In the genomic region with DNA sequence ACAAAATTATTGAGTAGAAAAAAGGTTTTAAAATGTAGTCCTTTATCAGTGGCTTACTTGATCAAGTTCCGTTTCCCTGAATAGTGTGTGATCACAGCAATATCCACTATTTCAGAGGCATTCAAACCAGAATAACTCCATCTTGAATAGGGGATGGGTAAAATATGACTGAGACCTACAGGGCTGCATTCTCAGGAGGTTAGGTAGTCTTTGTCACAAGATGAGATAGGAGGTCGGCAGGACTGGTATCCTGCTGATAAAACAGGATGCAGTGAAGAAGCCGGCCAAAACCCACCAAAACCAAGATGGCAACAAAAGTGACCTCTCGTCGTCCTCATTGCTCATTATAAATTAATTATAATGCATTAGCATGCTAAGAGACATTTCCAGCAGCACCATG, we compare ENCODE assay signal across 41 cellular contexts. TPM values are rescaled to one million over a fixed set of nuclear protein-coding genes. Genes with fewer than 3 reads are reported as not detected.
"Had no signal": no experiment of that assay in that cellular context is flagged by ENCODE, and none has a peak within 500 bp of the region (broad histone marks: within the 10 kb centered on the region; RNA-seq: fewer than 3 reads in every experiment).

No MANE protein-coding gene starts in this region.

- H3K36me3 ChIP-seq: adrenal gland, ascending aorta, brain microvascular endothelial cell, breast epithelium, cardiac muscle cell had no signal

- H3K27ac Mint-ChIP-seq: activated naive CD4-positive, alpha-beta T cell treated with anti-CD3 and anti-CD28 coated beads for 36 hours; activated naive CD4-positive, alpha-beta T cell treated with anti-CD3 and anti-CD28 coated beads, Interleukin-2, amount 10 ng/mL, durations not matched to agents 7 days and 5 days; activated naive CD4-positive, alpha-beta T cell treated with anti-CD3 and anti-CD28 coated beads, Interleukin-2, amount 50 U/mL, for 24 hours; activated naive CD4-positive, alpha-beta T cell treated with anti-CD3 and anti-CD28 coated beads, Interleukin-2, amount 50 U/mL, for 72 hours; activated naive CD8-positive, alpha-beta T cell; activated naive CD8-positive, alpha-beta T cell treated with anti-CD3 and anti-CD28 coated beads for 36 hours; activated naive CD8-positive, alpha-beta T cell treated with anti-CD3 and anti-CD28 coated beads, Interleukin-2, amount 10 ng/mL, durations not matched to agents 7 days and 5 days; activated naive CD8-positive, alpha-beta T cell treated with anti-CD3 and anti-CD28 coated beads, Interleukin-2, amount 50 U/mL, for 24 hours; activated T-cell treated with anti-CD3 and anti-CD28 coated beads, Interleukin-2, amount 50 U/mL, for 24 hours; activated T-cell treated with anti-CD3 and anti-CD28 coated beads, Interleukin-2, amount 50 U/mL, for 72 hours; activated T-helper 1 cell treated with anti-CD3 and anti-CD28 coated beads, Interleukin-12 subunit alpha, Interleukin-12 subunit beta, Interleukin-2, Interleukin-4 antibody, amounts not matched to agents 30 ng/mL and 10 ng/mL and 1 ng/mL, durations not matched to agents 14 hours and 24 hours and 36 hours; activated T-helper 17 cell treated with anti-CD3 and anti-CD28 coated beads, Interleukin-2, amount 50 U/mL, for 72 hours; activated T-helper 2 cell treated with anti-CD3 and anti-CD28 coated beads, Interferon-gamma antibody, Interleukin-2, Interleukin-4, amounts not matched to agents 10 μg/mL and 5 μg/mL and 100 μg/mL, durations not matched to agents 14 hours and 24 hours and 36 hours; brain had no signal

- H3K4me3 ChIP-seq: adrenal gland, ascending aorta, body of pancreas, breast epithelium, cardiac muscle cell had no signal

- H3K27me3 ChIP-seq: ascending aorta, body of pancreas, brain microvascular endothelial cell, cardiac muscle cell had no signal

- H3K9me3 Mint-ChIP-seq: activated naive CD4-positive, alpha-beta T cell treated with anti-CD3 and anti-CD28 coated beads for 36 hours; activated naive CD4-positive, alpha-beta T cell treated with anti-CD3 and anti-CD28 coated beads, Interleukin-2, amount 10 ng/mL, durations not matched to agents 7 days and 5 days; activated naive CD4-positive, alpha-beta T cell treated with anti-CD3 and anti-CD28 coated beads, Interleukin-2, amount 50 U/mL, for 24 hours; activated naive CD4-positive, alpha-beta T cell treated with anti-CD3 and anti-CD28 coated beads, Interleukin-2, amount 50 U/mL, for 72 hours; activated naive CD8-positive, alpha-beta T cell treated with anti-CD3 and anti-CD28 coated beads for 36 hours; activated naive CD8-positive, alpha-beta T cell treated with anti-CD3 and anti-CD28 coated beads, Interleukin-2, amount 10 ng/mL, durations not matched to agents 7 days and 5 days; activated naive CD8-positive, alpha-beta T cell treated with anti-CD3 and anti-CD28 coated beads, Interleukin-2, amount 50 U/mL, for 24 hours; activated T-cell treated with anti-CD3 and anti-CD28 coated beads, Interleukin-2, amount 50 U/mL, for 24 hours; activated T-cell treated with anti-CD3 and anti-CD28 coated beads, Interleukin-2, amount 50 U/mL, for 4 hours; activated T-cell treated with anti-CD3 and anti-CD28 coated beads, Interleukin-2, amount 50 U/mL, for 72 hours; activated T-helper 1 cell treated with anti-CD3 and anti-CD28 coated beads, Interleukin-12 subunit alpha, Interleukin-12 subunit beta, Interleukin-2, Interleukin-4 antibody, amounts not matched to agents 30 ng/mL and 10 ng/mL and 1 ng/mL, durations not matched to agents 14 hours and 24 hours and 36 hours; activated T-helper 17 cell treated with anti-CD3 and anti-CD28 coated beads, Interleukin-2, amount 50 U/mL, for 72 hours; activated T-helper 2 cell treated with anti-CD3 and anti-CD28 coated beads, Interferon-gamma antibody, Interleukin-2, Interleukin-4, amounts not matched to agents 10 μg/mL and 5 μg/mL and 100 μg/mL, durations not matched to agents 14 hours and 24 hours and 36 hours; brain; central memory CD8-positive, alpha-beta T cell had no signal

- H3K4me3 Mint-ChIP-seq: activated naive CD4-positive, alpha-beta T cell treated with anti-CD3 and anti-CD28 coated beads for 36 hours; activated naive CD4-positive, alpha-beta T cell treated with anti-CD3 and anti-CD28 coated beads, Interleukin-2, amount 10 ng/mL, durations not matched to agents 7 days and 5 days; activated naive CD4-positive, alpha-beta T cell treated with anti-CD3 and anti-CD28 coated beads, Interleukin-2, amount 50 U/mL, for 24 hours; activated naive CD8-positive, alpha-beta T cell; activated naive CD8-positive, alpha-beta T cell treated with anti-CD3 and anti-CD28 coated beads for 36 hours; activated naive CD8-positive, alpha-beta T cell treated with anti-CD3 and anti-CD28 coated beads, Interleukin-2, amount 10 ng/mL, durations not matched to agents 7 days and 5 days; activated naive CD8-positive, alpha-beta T cell treated with anti-CD3 and anti-CD28 coated beads, Interleukin-2, amount 50 U/mL, for 24 hours; activated T-cell treated with anti-CD3 and anti-CD28 coated beads, Interleukin-2, amount 50 U/mL, for 24 hours; activated T-cell treated with anti-CD3 and anti-CD28 coated beads, Interleukin-2, amount 50 U/mL, for 4 hours; activated T-cell treated with anti-CD3 and anti-CD28 coated beads, Interleukin-2, amount 50 U/mL, for 72 hours; activated T-helper 1 cell treated with anti-CD3 and anti-CD28 coated beads, Interleukin-12 subunit alpha, Interleukin-12 subunit beta, Interleukin-2, Interleukin-4 antibody, amounts not matched to agents 30 ng/mL and 10 ng/mL and 1 ng/mL, durations not matched to agents 14 hours and 24 hours and 36 hours; activated T-helper 17 cell treated with anti-CD3 and anti-CD28 coated beads, Interleukin-2, amount 50 U/mL, for 72 hours; brain; central memory CD8-positive, alpha-beta T cell had no signal

- DNase-seq: activated effector memory CD4-positive, alpha-beta T cell treated with anti-CD3 and anti-CD28 coated beads, Interleukin-2, amount 50 U/mL, for 16 hours; activated effector memory CD4-positive, alpha-beta T cell treated with Interleukin-2 at 50 U/mL for 16 hours; activated gamma-delta T cell; activated gamma-delta T cell treated with Interleukin-2 at 50 U/mL for 16 hours; activated naive CD4-positive, alpha-beta T cell; activated naive CD4-positive, alpha-beta T cell treated with anti-CD3 and anti-CD28 coated beads for 36 hours; activated naive CD4-positive, alpha-beta T cell treated with anti-CD3 and anti-CD28 coated beads, Interleukin-2, amount 10 ng/mL, durations not matched to agents 7 days and 5 days; activated naive CD4-positive, alpha-beta T cell treated with anti-CD3 and anti-CD28 coated beads, Interleukin-2, amount 50 U/mL, for 16 hours; activated naive CD4-positive, alpha-beta T cell treated with Interleukin-2 at 50 U/mL for 16 hours; activated naive CD8-positive, alpha-beta T cell treated with anti-CD3 and anti-CD28 coated beads for 36 hours; activated naive CD8-positive, alpha-beta T cell treated with anti-CD3 and anti-CD28 coated beads, Interleukin-2, amount 10 ng/mL, durations not matched to agents 7 days and 5 days; activated naive CD8-positive, alpha-beta T cell treated with anti-CD3 and anti-CD28 coated beads, Interleukin-2, amount 50 U/mL, for 24 hours; activated T-cell treated with anti-CD3 and anti-CD28 coated beads, Interleukin-2, amount 50 U/mL, for 1 hour; activated T-cell treated with anti-CD3 and anti-CD28 coated beads, Interleukin-2, amount 50 U/mL, for 24 hours; activated T-cell treated with anti-CD3 and anti-CD28 coated beads, Interleukin-2, amount 50 U/mL, for 4 hours; activated T-cell treated with anti-CD3 and anti-CD28 coated beads, Interleukin-2, amount 50 U/mL, for 48 hours; activated T-cell treated with anti-CD3 and anti-CD28 coated beads, Interleukin-2, amount 50 U/mL, for 72 hours; adrenal gland; amniotic stem cell; amygdala; anterior cingulate cortex; aorta; body of pancreas; brain microvascular endothelial cell; caudate nucleus; central memory CD4-positive, alpha-beta T cell; cerebellar nuclear complex had no signal

- H3K27me3 Mint-ChIP-seq: activated naive CD4-positive, alpha-beta T cell treated with anti-CD3 and anti-CD28 coated beads, Interleukin-2, amount 10 ng/mL, durations not matched to agents 7 days and 5 days; brain had no signal

- H3K4me1 Mint-ChIP-seq: activated naive CD4-positive, alpha-beta T cell treated with anti-CD3 and anti-CD28 coated beads, Interleukin-2, amount 10 ng/mL, durations not matched to agents 7 days and 5 days; activated naive CD4-positive, alpha-beta T cell treated with anti-CD3 and anti-CD28 coated beads, Interleukin-2, amount 50 U/mL, for 24 hours; activated T-helper 17 cell treated with anti-CD3 and anti-CD28 coated beads, Interleukin-2, amount 50 U/mL, for 72 hours; central memory CD8-positive, alpha-beta T cell had no signal

- ATAC-seq: activated naive CD4-positive, alpha-beta T cell treated with anti-CD3 and anti-CD28 coated beads, Interleukin-2, amount 50 U/mL, for 72 hours; activated naive CD8-positive, alpha-beta T cell treated with anti-CD3 and anti-CD28 coated beads, Interleukin-2, amount 50 U/mL, for 24 hours; activated T-cell treated with anti-CD3 and anti-CD28 coated beads, Interleukin-2, amount 50 U/mL, for 4 hours; activated T-cell treated with anti-CD3 and anti-CD28 coated beads, Interleukin-2, amount 50 U/mL, for 72 hours; activated T-helper 17 cell treated with anti-CD3 and anti-CD28 coated beads, Interleukin-2, amount 50 U/mL, for 72 hours; body of pancreas had no signal

- H3K27ac ChIP-seq: adrenal gland, ascending aorta, body of pancreas, brain microvascular endothelial cell, breast epithelium, cardiac muscle cell had no signal

- H3K4me1 ChIP-seq: adrenal gland, ascending aorta, body of pancreas, breast epithelium had no signal

- H3K36me3 Mint-ChIP-seq: activated naive CD4-positive, alpha-beta T cell treated with anti-CD3 and anti-CD28 coated beads, Interleukin-2, amount 10 ng/mL, durations not matched to agents 7 days and 5 days; activated naive CD4-positive, alpha-beta T cell treated with anti-CD3 and anti-CD28 coated beads, Interleukin-2, amount 50 U/mL, for 24 hours; activated naive CD4-positive, alpha-beta T cell treated with anti-CD3 and anti-CD28 coated beads, Interleukin-2, amount 50 U/mL, for 72 hours; activated naive CD8-positive, alpha-beta T cell; activated naive CD8-positive, alpha-beta T cell treated with anti-CD3 and anti-CD28 coated beads for 36 hours; activated naive CD8-positive, alpha-beta T cell treated with anti-CD3 and anti-CD28 coated beads, Interleukin-2, amount 10 ng/mL, durations not matched to agents 7 days and 5 days; brain had no signal

- H3K9me3 ChIP-seq: adrenal gland, ascending aorta, body of pancreas, breast epithelium had no signal

RNA-seq across cellular contexts. Expression of a gene that starts 24.7 kb away (rescaled TPM):
- total RNA-seq: activated T-helper 1 cell treated with anti-CD3 and anti-CD28 coated beads, Interleukin-12 subunit alpha, Interleukin-12 subunit beta, Interleukin-2, Interleukin-4 antibody, amounts not matched to agents 30 ng/mL and 10 ng/mL and 1 ng/mL, durations not matched to agents 14 hours and 24 hours and 36 hours; activated T-helper 17 cell treated with anti-CD3 and anti-CD28 coated beads, Interleukin-2, amount 50 U/mL, for 72 hours; activated T-helper 2 cell treated with anti-CD3 and anti-CD28 coated beads, Interferon-gamma antibody, Interleukin-2, Interleukin-4, amounts not matched to agents 10 μg/mL and 5 μg/mL and 100 μg/mL, durations not matched to agents 14 hours and 24 hours and 36 hours had no signal

RNA-seq across cellular contexts. Expression of a gene that starts 27.2 kb away (rescaled TPM):
- total RNA-seq: activated naive CD4-positive, alpha-beta T cell treated with anti-CD3 and anti-CD28 coated beads for 36 hours; activated naive CD4-positive, alpha-beta T cell treated with anti-CD3 and anti-CD28 coated beads, Interleukin-2, amount 50 U/mL, for 72 hours; activated naive CD8-positive, alpha-beta T cell treated with anti-CD3 and anti-CD28 coated beads for 36 hours; activated naive CD8-positive, alpha-beta T cell treated with anti-CD3 and anti-CD28 coated beads, Interleukin-2, amount 10 ng/mL, durations not matched to agents 7 days and 5 days; activated T-cell treated with anti-CD3 and anti-CD28 coated beads, Interleukin-2, amount 50 U/mL, for 4 hours; activated T-cell treated with anti-CD3 and anti-CD28 coated beads, Interleukin-2, amount 50 U/mL, for 72 hours; activated T-helper 1 cell treated with anti-CD3 and anti-CD28 coated beads, Interleukin-12 subunit alpha, Interleukin-12 subunit beta, Interleukin-2, Interleukin-4 antibody, amounts not matched to agents 30 ng/mL and 10 ng/mL and 1 ng/mL, durations not matched to agents 14 hours and 24 hours and 36 hours; activated T-helper 17 cell treated with anti-CD3 and anti-CD28 coated beads, Interleukin-2, amount 50 U/mL, for 72 hours; activated T-helper 2 cell treated with anti-CD3 and anti-CD28 coated beads, Interferon-gamma antibody, Interleukin-2, Interleukin-4, amounts not matched to agents 10 μg/mL and 5 μg/mL and 100 μg/mL, durations not matched to agents 14 hours and 24 hours and 36 hours; ascending aorta; astrocyte; bronchial epithelial cell; cerebellum had no signal
- polyA plus RNA-seq: aorta had no signal

RNA-seq across cellular contexts. Expression of a gene that starts 32.0 kb away (rescaled TPM):
- total RNA-seq: activated naive CD4-positive, alpha-beta T cell treated with anti-CD3 and anti-CD28 coated beads for 36 hours; activated naive CD4-positive, alpha-beta T cell treated with anti-CD3 and anti-CD28 coated beads, Interleukin-2, amount 50 U/mL, for 72 hours; activated naive CD8-positive, alpha-beta T cell treated with anti-CD3 and anti-CD28 coated beads for 36 hours; activated naive CD8-positive, alpha-beta T cell treated with anti-CD3 and anti-CD28 coated beads, Interleukin-2, amount 10 ng/mL, durations not matched to agents 7 days and 5 days; activated T-cell treated with anti-CD3 and anti-CD28 coated beads, Interleukin-2, amount 50 U/mL, for 4 hours; activated T-cell treated with anti-CD3 and anti-CD28 coated beads, Interleukin-2, amount 50 U/mL, for 72 hours; activated T-helper 1 cell treated with anti-CD3 and anti-CD28 coated beads, Interleukin-12 subunit alpha, Interleukin-12 subunit beta, Interleukin-2, Interleukin-4 antibody, amounts not matched to agents 30 ng/mL and 10 ng/mL and 1 ng/mL, durations not matched to agents 14 hours and 24 hours and 36 hours; activated T-helper 17 cell treated with anti-CD3 and anti-CD28 coated beads, Interleukin-2, amount 50 U/mL, for 72 hours; activated T-helper 2 cell treated with anti-CD3 and anti-CD28 coated beads, Interferon-gamma antibody, Interleukin-2, Interleukin-4, amounts not matched to agents 10 μg/mL and 5 μg/mL and 100 μg/mL, durations not matched to agents 14 hours and 24 hours and 36 hours had no signal
